In the genomic region with DNA sequence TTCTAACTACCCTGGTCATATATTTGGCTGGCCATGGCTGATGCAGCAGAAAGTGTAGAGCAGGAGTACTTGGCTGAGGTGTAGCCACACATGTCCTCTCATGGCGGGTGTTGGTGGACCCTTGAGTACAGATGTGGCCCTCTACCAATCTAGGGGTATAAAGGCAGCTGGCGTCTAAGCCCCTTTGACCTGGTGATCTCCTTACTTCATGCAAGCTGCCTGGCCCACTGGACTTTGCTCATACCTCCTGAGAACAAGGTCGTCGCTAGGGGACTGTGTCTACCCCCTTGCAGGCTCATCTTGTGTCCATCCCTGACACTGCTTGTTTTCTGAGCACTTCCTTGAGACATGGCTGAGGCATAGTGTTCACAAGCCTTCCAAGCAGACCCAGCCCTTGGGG, we compare ENCODE assay signal across 20 cellular contexts.
"Had no signal": no experiment of that assay in that cellular context is flagged by ENCODE, and none has a peak within 500 bp of the region (broad histone marks: within the 10 kb centered on the region; RNA-seq: fewer than 3 reads in every experiment).

No MANE protein-coding gene starts in this region.

- ATAC-seq: foreskin keratinocyte, lower lobe of right lung, psoas muscle, right cardiac atrium had no signal

- DNase-seq: activated CD4-positive, alpha-beta T cell treated with anti-CD3 and anti-CD28 coated beads, Interleukin-2, amount 10 ng/mL, durations not matched to agents 7 days and 5 days; activated CD4-positive, CD25-positive, alpha-beta regulatory T cell treated with anti-CD3 and anti-CD28 coated beads, Interleukin-2, amount 50 U/mL, for 72 hours; activated CD8-positive, alpha-beta T cell treated with anti-CD3 and anti-CD28 coated beads for 36 hours; activated effector memory CD4-positive, alpha-beta T cell treated with Interleukin-2 at 50 U/mL for 16 hours; activated naive CD4-positive, alpha-beta T cell treated with anti-CD3 and anti-CD28 coated beads for 36 hours; activated T-cell treated with anti-CD3 and anti-CD28 coated beads, Interleukin-2, amount 50 U/mL, for 4 hours; anterior cingulate cortex; effector CD8-positive, alpha-beta T cell; erythroblast; foreskin keratinocyte; kidney; lower lobe of right lung; psoas muscle; right cardiac atrium; stimulated activated CD4-positive, alpha-beta T cell treated with anti-CD3 and anti-CD28 coated beads, Interleukin-4, amount 100 ng/mL, for 24 hours; SW 1271; T-helper 2 cell; uterus had no signal

- H3K36me3 ChIP-seq: lower lobe of right lung, suprapubic skin, tibial nerve, uterus had no signal

- FAIRE-seq: kidney had no signal

- H3K27ac ChIP-seq: foreskin keratinocyte, lower lobe of right lung, psoas muscle, suprapubic skin, tibial nerve, uterus had no signal

- H3K4me1 ChIP-seq: foreskin keratinocyte, psoas muscle had no signal

- H3K4me3 ChIP-seq: lower lobe of right lung, psoas muscle, suprapubic skin, tibial nerve, uterus had no signal

- H3K9me3 ChIP-seq: suprapubic skin had no signal

- H3K27me3 ChIP-seq: foreskin keratinocyte, suprapubic skin, tibial nerve, uterus had no signal
